In genomic region chr10:102552533-102552932, GRCh38 we compare ENCODE assay signal across 20 cellular contexts. TPM values are rescaled to one million over a fixed set of nuclear protein-coding genes. Genes with fewer than 3 reads are reported as not detected.
DNase-seq lines count a peak whose midpoint lies in the region; FAIRE-seq and TF ChIP-seq lines count a peak whose summit lies in the region.
"Had no signal": no experiment of that assay in that cellular context is flagged by ENCODE, and none has a peak within 500 bp of the region (broad histone marks: within the 10 kb centered on the region; RNA-seq: fewer than 3 reads in every experiment).

No MANE protein-coding gene starts in this region.

- peak; percentile 62 for FAIRE-seq in endothelial cell of umbilical vein (lab: Jason Lieb, UNC)
- FAIRE-seq: A549, G401.6, GM12891, GM19239 had no signal

- peaks cover 14% of the 10 kb centered on the region for H3F3A ChIP-seq in SK-N-SH (replicated peaks; ENCODE audit: insufficient read depth)

- POLR2A ChIA-PET in A673 (lab: Charles Lee; ENCODE audit: low non-redundant PET): no interaction called here
- POLR2A ChIA-PET in SK-N-SH (lab: Yijun Ruan, JAX): no interaction called here
- POLR2A ChIA-PET in endothelial cell of umbilical vein (lab: Charles Lee): no interaction called here

- TF ChIP-seq CTCF in A673 (conservative IDR thresholded peaks at IDR 0.05; ENCODE audit: low read depth, low read length): no peak
- no peak for TF ChIP-seq CTCF in SK-N-SH (IDR thresholded peaks at IDR 0.05)
- no peak for TF ChIP-seq CTCF in endothelial cell of umbilical vein (IDR thresholded peaks at IDR 0.05; ENCODE audit: extremely low read depth in 1 of 2, insufficient read depth in 1 of 2, low read depth in 1 of 2, low read length in 2 of 2)
- no peak for TF ChIP-seq CTCF in foreskin fibroblast (IDR thresholded peaks at IDR 0.05; ENCODE audit: low read depth, low read length)

- H4K20me1 ChIP-seq in SK-N-SH (ENCODE audit: insufficient read depth): no peaks in the 10 kb centered on the region
- H4K20me1 ChIP-seq in endothelial cell of umbilical vein (replicated peaks; ENCODE audit: control insufficient read depth, extremely low read depth, insufficient read depth, low read length): no peaks in the 10 kb centered on the region

- TF ChIP-seq POLR2A in endothelial cell of umbilical vein (IDR thresholded peaks at IDR 0.05; ENCODE audit: low read depth, low read length): no peak

- H3K4me3 ChIP-seq in A673 (ENCODE audit: low read depth, low read length, poor library complexity, severe bottlenecking) (no peak overlapping the region), SK-N-SH (ENCODE audit: low read depth in 2 of 2, low read length in 1 of 2) (no peak overlapping the region), endothelial cell of umbilical vein (replicated peaks in 1 of 3; ENCODE audit: insufficient read depth in 1 of 3, low read depth in 1 of 3, low read length in 3 of 3) (no peak overlapping the region), foreskin fibroblast (ENCODE audit: low read depth in 1 of 2, low read length in 2 of 2) (no peak overlapping the region)
- H3K4me3 ChIP-seq: A549, BLaER1 had no signal

- H3K4me1 ChIP-seq in A673 (ENCODE audit: insufficient read depth, low read length, poor library complexity, severe bottlenecking) (no peaks in the 10 kb centered on the region), SK-N-SH (ENCODE audit: control insufficient read depth in 1 of 2, insufficient read depth in 2 of 2, low read depth in 1 of 2, low read length in 1 of 2) (peaks cover 4 to 10% of the 10 kb centered on the region in 2 experiments; a peak in 3 of 4 replicates), endothelial cell of umbilical vein (ENCODE audit: control insufficient read depth, extremely low read depth, insufficient read depth, low read length) (no peaks in the 10 kb centered on the region)
- H3K4me1 ChIP-seq: A549, BLaER1 had no signal

- no peaks in the 10 kb centered on the region for H3K36me3 ChIP-seq in A673 (ENCODE audit: insufficient read depth, low read length, poor library complexity, severe bottlenecking)
- no peaks in the 10 kb centered on the region for H3K36me3 ChIP-seq in SK-N-SH (replicated peaks in 1 of 2; ENCODE audit: control insufficient read depth in 1 of 2, insufficient read depth in 2 of 2, low read length in 1 of 2)
- H3K36me3 ChIP-seq in endothelial cell of umbilical vein (ENCODE audit: control insufficient read depth in 2 of 2, extremely low read depth in 1 of 2, insufficient read depth in 2 of 2, low read length in 2 of 2): peaks cover 0 to 3% of the 10 kb centered on the region in 2 experiments

- H3K9ac ChIP-seq in SK-N-SH: no peak overlapping the region
- no peak overlapping the region for H3K9ac ChIP-seq in endothelial cell of umbilical vein (replicated peaks; ENCODE audit: extremely low read depth, insufficient read depth, low read length)
- H3K9ac ChIP-seq: BLaER1 had no signal

- WGBS in SK-N-SH (ENCODE audit: low lambda C conversion rate): 71% methylated on average over 2 of the region's 2 CpGs

- DNase-seq in A673 (ENCODE audit: low spot score): no peak
- peak; percentile 34 for DNase-seq in SK-N-SH
- DNase-seq in endothelial cell of umbilical vein (ENCODE audit: low read depth, low spot score): no peak
- DNase-seq in foreskin fibroblast: no peak
- DNase-seq in activated gamma-delta T cell treated with Interleukin-2 at 50 U/mL for 16 hours: no peak
- DNase-seq: ACHN; BE2C; C1 segment of cervical spinal cord; CD4-positive, alpha-beta memory T cell; CD4-positive, CD25-positive, alpha-beta regulatory T cell; CD8-positive, alpha-beta memory T cell; COR-L47; DMS79 treated with DMSO at 0.1 percent for 48 hours; GF-D8 had no signal

- peaks cover 5% of the 10 kb centered on the region; the same call in 1 of the 2 replicates for H3K79me2 ChIP-seq in SK-N-SH (ENCODE audit: insufficient read depth)
- H3K79me2 ChIP-seq in endothelial cell of umbilical vein (ENCODE audit: control insufficient read depth, insufficient read depth, low read length): no peaks in the 10 kb centered on the region

- H2AFZ ChIP-seq in SK-N-SH (ENCODE audit: low read depth) (no peak overlapping the region), endothelial cell of umbilical vein (ENCODE audit: low read depth, low read length) (no peak overlapping the region)

- no peak for TF ChIP-seq RAD21 in SK-N-SH (IDR thresholded peaks at IDR 0.05; ENCODE audit: low read length)

- CTCF ChIA-PET in A673 (lab: Charles Lee) (no interaction called here), SK-N-SH (lab: Yijun Ruan, JAX) (interaction anchor here (1.2 to 2.0 kb wide), 2 partner anchors 13 to 15 kb away, joined by 3 to 5 read pairs; no protein-coding TSS in a partner anchor), endothelial cell of umbilical vein (lab: Charles Lee) (no interaction called here)

- no peak overlapping the region for H3K4me2 ChIP-seq in SK-N-SH
- no peak overlapping the region for H3K4me2 ChIP-seq in endothelial cell of umbilical vein (ENCODE audit: insufficient read depth, low read length)
- H3K4me2 ChIP-seq: A549, BLaER1 had no signal

- H3K9me3 ChIP-seq in A673 (ENCODE audit: low read depth, low read length, poor library complexity, severe bottlenecking): no peaks in the 10 kb centered on the region
- no peaks in the 10 kb centered on the region for H3K9me3 ChIP-seq in SK-N-SH
- no peaks in the 10 kb centered on the region for H3K9me3 ChIP-seq in endothelial cell of umbilical vein (replicated peaks; ENCODE audit: control insufficient read depth, insufficient read depth, low read length)
- H3K9me3 ChIP-seq: A549, BE2C, BLaER1 had no signal

- H3K9me1 ChIP-seq in endothelial cell of umbilical vein (replicated peaks; ENCODE audit: control insufficient read depth, extremely low read depth, insufficient read depth, low read length): no peaks in the 10 kb centered on the region

- H3K9me2 ChIP-seq in SK-N-SH: no peaks in the 10 kb centered on the region

- TF ChIP-seq EP300 in SK-N-SH (IDR thresholded peaks at IDR 0.05; ENCODE audit: borderline replicate concordance in 1 of 2, low read depth in 1 of 2, low read length in 1 of 2): peak in 1 of 2 experiments; percentile 28; a peak in 1 of 4 replicates

- dilution Hi-C loops in endothelial cell of umbilical vein (cut with MboI; ENCODE audit: extremely low pct_ligation_motif_present, low sequenced_read_pairs): no loop called here

- intact Hi-C loops in A673 (cut with micrococcal nuclease; ENCODE audit: unreplicated experiment) (no loop called here), endothelial cell of umbilical vein (cut with micrococcal nuclease) (no loop called here)

- H3K27me3 ChIP-seq in A673 (replicated peaks; ENCODE audit: insufficient read depth, low read depth, low read length, poor library complexity) (no peaks in the 10 kb centered on the region), SK-N-SH (ENCODE audit: insufficient read depth) (no peaks in the 10 kb centered on the region), endothelial cell of umbilical vein (ENCODE audit: control insufficient read depth in 2 of 2, insufficient read depth in 2 of 2, low read length in 2 of 2) (no peaks in the 10 kb centered on the region)
- H3K27me3 ChIP-seq: BE2C, BLaER1 had no signal

- H3K27ac ChIP-seq in A673 (ENCODE audit: low read depth, low read length, poor library complexity, severe bottlenecking) (no peak overlapping the region), SK-N-SH (ENCODE audit: low read depth in 2 of 2, low read length in 1 of 2) (no peak overlapping the region; a peak in 1 of 4 replicates), endothelial cell of umbilical vein (ENCODE audit: insufficient read depth, low read depth, low read length) (no peak overlapping the region)
- H3K27ac ChIP-seq: 22Rv1, A549, BLaER1 had no signal

- BruUV-seq in A673 (replicated peaks; lab: Mats Ljungman, UMichigan) (TSS peak; percentile 14), endothelial cell of umbilical vein (replicated peaks; lab: Mats Ljungman, UMichigan) (no TSS peak)

TF ChIP-seq in endothelial cell of umbilical vein, 7 proteins besides CTCF, POLR2A, EP300 and RAD21 (continues in another document):
- TF ChIP-seq JUN (IDR thresholded peaks at IDR 0.05; ENCODE audit: borderline replicate concordance, insufficient read depth, insufficient read length, low read depth) (no peak), GATA2 (IDR thresholded peaks at IDR 0.05; ENCODE audit: insufficient read depth, insufficient read length, low read depth, low read length) (no peak), POLR2AphosphoS5 (IDR thresholded peaks at IDR 0.05; ENCODE audit: insufficient read depth, low read depth, low read length) (no peak), MAX (IDR thresholded peaks at IDR 0.05; ENCODE audit: insufficient read depth, insufficient read length) (no peak), MYC (IDR thresholded peaks at IDR 0.05; ENCODE audit: low read depth, low read length) (no peak)

RNA-seq across cellular contexts. Expression of gene SUFU, which starts 48.8 kb away (rescaled TPM):
- total RNA-seq in A673 (2021) (20.5 and 23.3 TPM in 2 replicates), endothelial cell of umbilical vein (14.5 and 16.3 TPM in 2 replicates)
- polyA plus RNA-seq in SK-N-SH (2012; rRNA removed) (4.6 and 5.7 TPM in 2 replicates), endothelial cell of umbilical vein (9.5 and 10.1 TPM in 2 replicates)
- 3.7 and 5.7 TPM in 2 replicates for polyA plus RNA-seq in SK-N-SH (2012; cell fraction: cytosol; rRNA removed)
- polyA plus RNA-seq in SK-N-SH (2012; cell fraction: nucleus; rRNA removed): 6.2 and 8.9 TPM in 2 replicates
- 8.9 TPM in 2 replicates for polyA plus RNA-seq in endothelial cell of umbilical vein (2011; cell fraction: cytosol; rRNA removed)
- 12.5 and 13.4 TPM in 2 replicates for polyA plus RNA-seq in endothelial cell of umbilical vein (2011; cell fraction: nucleus; rRNA removed)
- polyA plus RNA-seq in endothelial cell of umbilical vein (2012): 17.3 and 20.0 TPM in 2 replicates
- 14.7 and 16.8 TPM in 2 replicates for polyA minus RNA-seq in endothelial cell of umbilical vein
- 4.8 TPM for polyA minus RNA-seq in endothelial cell of umbilical vein (2011; cell fraction: cytosol; rRNA and poly(A)+ RNA removed)
- polyA minus RNA-seq in endothelial cell of umbilical vein (2011; cell fraction: nucleus; rRNA and poly(A)+ RNA removed): 10.3 and 11.1 TPM in 2 replicates

RNA-seq across cellular contexts. Expression of gene ACTR1A, which starts 50.0 kb away (rescaled TPM):
- total RNA-seq in A673 (2021) (128 and 130 TPM in 2 replicates), endothelial cell of umbilical vein (151 and 155 TPM in 2 replicates)
- polyA plus RNA-seq in SK-N-SH (2012; rRNA removed) (106 and 117 TPM in 2 replicates), endothelial cell of umbilical vein (164 and 169 TPM in 2 replicates)
- polyA plus RNA-seq in SK-N-SH (2012; cell fraction: cytosol; rRNA removed): 75.0 and 94.7 TPM in 2 replicates
- 108 and 123 TPM in 2 replicates for polyA plus RNA-seq in SK-N-SH (2012; cell fraction: nucleus; rRNA removed)
- 198 and 204 TPM in 2 replicates for polyA plus RNA-seq in endothelial cell of umbilical vein (2011; cell fraction: cytosol; rRNA removed)
- 146 and 172 TPM in 2 replicates for polyA plus RNA-seq in endothelial cell of umbilical vein (2011; cell fraction: nucleus; rRNA removed)
- 155 and 165 TPM in 2 replicates for polyA plus RNA-seq in endothelial cell of umbilical vein (2012)
- 272 and 299 TPM in 2 replicates for polyA minus RNA-seq in endothelial cell of umbilical vein
- polyA minus RNA-seq in endothelial cell of umbilical vein (2011; cell fraction: cytosol; rRNA and poly(A)+ RNA removed): 80.0 TPM
- polyA minus RNA-seq in endothelial cell of umbilical vein (2011; cell fraction: nucleus; rRNA and poly(A)+ RNA removed): 86.0 and 88.9 TPM in 2 replicates
